15 cellular contexts compared by ENCODE assay signal in the genomic region with DNA sequence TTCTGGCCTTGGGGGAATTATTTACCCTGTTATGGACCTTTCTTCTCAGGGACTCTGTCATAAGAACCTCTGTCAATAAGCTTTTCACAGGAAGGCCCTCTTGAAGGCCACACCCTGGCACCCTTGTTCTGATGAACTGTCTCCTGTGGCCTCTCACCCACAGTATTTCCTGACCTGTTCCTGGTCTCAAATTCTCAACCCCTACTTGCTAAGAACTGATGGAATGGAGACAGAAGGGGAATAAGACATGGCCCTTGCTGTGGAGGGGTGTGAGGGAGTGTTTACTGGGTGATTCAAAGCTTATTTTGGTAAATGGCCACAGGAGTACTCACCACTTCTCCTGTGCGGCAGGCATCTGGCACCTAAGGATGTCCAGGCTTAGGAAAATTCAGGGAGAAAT.
DNase-seq lines count a peak whose midpoint lies in the region; ATAC-seq and TF ChIP-seq lines count a peak whose summit lies in the region.
"Had no signal": no experiment of that assay in that cellular context is flagged by ENCODE, and none has a peak within 500 bp of the region (broad histone marks: within the 10 kb centered on the region; RNA-seq: fewer than 3 reads in every experiment).

No MANE protein-coding gene starts in this region.

- H3K36me3 Mint-ChIP-seq in activated T-helper 17 cell treated with anti-CD3 and anti-CD28 coated beads, Interleukin-2, amount 50 U/mL, for 72 hours (ENCODE audit: low read depth), result peaks cover 7% of the 10 kb centered on the region
- peaks cover 0 to 20% (median 0%) of the 10 kb centered on the region in 5 donors for H3K36me3 Mint-ChIP-seq in naive thymus-derived CD4-positive, alpha-beta T cell

- peak overlapping the region; percentile 94 for H3K4me3 Mint-ChIP-seq in activated T-helper 17 cell treated with anti-CD3 and anti-CD28 coated beads, Interleukin-2, amount 50 U/mL, for 72 hours
- peak overlapping the region; percentile 63 to 86 (median 76) for H3K4me3 Mint-ChIP-seq in naive thymus-derived CD4-positive, alpha-beta T cell

- peaks cover 5% of the 10 kb centered on the region for H3K9me3 Mint-ChIP-seq in activated T-helper 17 cell treated with anti-CD3 and anti-CD28 coated beads, Interleukin-2, amount 50 U/mL, for 72 hours
- H3K9me3 Mint-ChIP-seq in naive thymus-derived CD4-positive, alpha-beta T cell, result peaks cover 0 to 4% (median 0%) of the 10 kb centered on the region in 11 donors

- H3K27me3 Mint-ChIP-seq in activated T-helper 17 cell treated with anti-CD3 and anti-CD28 coated beads, Interleukin-2, amount 50 U/mL, for 72 hours, result no peaks in the 10 kb centered on the region
- H3K27me3 Mint-ChIP-seq in naive thymus-derived CD4-positive, alpha-beta T cell, result no peaks in the 10 kb centered on the region

- TF ChIP-seq CTCF in heart right ventricle (IDR thresholded peaks at IDR 0.05), result no peak

- H3K4me1 Mint-ChIP-seq in activated T-helper 17 cell treated with anti-CD3 and anti-CD28 coated beads, Interleukin-2, amount 50 U/mL, for 72 hours, result peaks cover 85% of the 10 kb centered on the region
- peaks cover 56 to 100% (median 98%) of the 10 kb centered on the region in 7 donors for H3K4me1 Mint-ChIP-seq in naive thymus-derived CD4-positive, alpha-beta T cell

- peak; percentile 21 for DNase-seq in DMS53 (lab: John Stamatoyannopoulos, UW)
- DNase-seq in DMS53 treated with DMSO at 0.1 percent for 48 hours (lab: John Stamatoyannopoulos, UW; ENCODE audit: unreplicated experiment), result no peak
- peak in 1 of 9 donors; percentile 50 for DNase-seq in naive thymus-derived CD4-positive, alpha-beta T cell
- no peak for DNase-seq in putamen (ENCODE audit: low spot score)
- DNase-seq in NCI-H2081 treated with DMSO at 0.1 percent for 48 hours (lab: John Stamatoyannopoulos, UW), result no peak
- no peak for DNase-seq in heart right ventricle
- DNase-seq: 8988T, HCEC 1CT, NCI-H2081, sigmoid colon, WERI-Rb-1 had no signal

- no peaks in the 10 kb centered on the region for H3K27me3 ChIP-seq in naive thymus-derived CD4-positive, alpha-beta T cell (ENCODE audit: control insufficient read depth in 2 of 2, insufficient read depth in 2 of 2, low read length in 2 of 2)
- peaks cover 0 to 12% (median 0%) of the 10 kb centered on the region in 7 donors for H3K27me3 ChIP-seq in heart right ventricle
- H3K27me3 ChIP-seq: sigmoid colon had no signal

- WGBS in heart right ventricle, 2 donors, result 87 to 100% methylated on average over 1 of the region's 1 CpG

- H3K36me3 ChIP-seq in KOPT-K1 (ENCODE audit: insufficient read depth, low read length), result no peaks in the 10 kb centered on the region
- H3K36me3 ChIP-seq in naive thymus-derived CD4-positive, alpha-beta T cell (ENCODE audit: control insufficient read depth in 2 of 3, insufficient read depth in 3 of 3, low read length in 3 of 3), result no peaks in the 10 kb centered on the region
- H3K36me3 ChIP-seq in heart right ventricle, result no peaks in the 10 kb centered on the region
- H3K36me3 ChIP-seq: sigmoid colon, WERI-Rb-1 had no signal

- intact Hi-C loops in naive thymus-derived CD4-positive, alpha-beta T cell (cut with micrococcal nuclease), result loop anchor here (1.0 to 10.0 kb wide), 15 partner anchors 9 to 1083 kb away; partner anchors contain the start of gene BCL11B (in 2 of the 2)
- intact Hi-C loops in heart right ventricle (cut with DNase I), result loop anchor here in 1 of 10 donors (1.0 kb wide), 1 partner anchor 31 kb away; no protein-coding TSS in a partner anchor

- CTCF ChIA-PET in naive thymus-derived CD4-positive, alpha-beta T cell (lab: Charles Lee), result interaction anchor here (0.6 to 18.0 kb wide), 9 partner anchors 13 to 465 kb away, joined by 3 to 279 read pairs (median 4); no protein-coding TSS in a partner anchor

- H3K4me3 ChIP-seq in naive thymus-derived CD4-positive, alpha-beta T cell (ENCODE audit: low read length), result peak overlapping the region; percentile 48
- peak overlapping the region in 1 of 10 donors; percentile 13 for H3K4me3 ChIP-seq in heart right ventricle
- H3K4me3 ChIP-seq: sigmoid colon had no signal

- POLR2A ChIA-PET in naive thymus-derived CD4-positive, alpha-beta T cell (lab: Charles Lee), result interaction anchor here (0.6 to 25.4 kb wide), 23 partner anchors 10 to 1078 kb away, joined by 3 to 501 read pairs (median 5); partner anchors contain the start of gene BCL11B

- peak overlapping the region; percentile 96 for H3K27ac Mint-ChIP-seq in activated T-helper 17 cell treated with anti-CD3 and anti-CD28 coated beads, Interleukin-2, amount 50 U/mL, for 72 hours
- peak overlapping the region; percentile 92 to 100 (median 98) for H3K27ac Mint-ChIP-seq in naive thymus-derived CD4-positive, alpha-beta T cell

- peak; percentile 65 for ATAC-seq in activated T-helper 17 cell treated with anti-CD3 and anti-CD28 coated beads, Interleukin-2, amount 50 U/mL, for 72 hours (replicated peaks)
- peak; percentile 40 for ATAC-seq in naive thymus-derived CD4-positive, alpha-beta T cell
- ATAC-seq in heart right ventricle, result no peak
- ATAC-seq: SK-N-SH treated with all-trans-retinoic acid at 6 μM for 48 hours had no signal

- H3K27ac ChIP-seq in KOPT-K1 (ENCODE audit: low read depth, low read length, poor library complexity, severe bottlenecking), result peak overlapping the region; percentile 100
- H3K27ac ChIP-seq in naive thymus-derived CD4-positive, alpha-beta T cell (ENCODE audit: low read depth, low read length), result peak overlapping the region; percentile 80
- H3K27ac ChIP-seq in heart right ventricle, result peak overlapping the region in 1 of 10 donors; percentile 88
- H3K27ac ChIP-seq: HL-60, sigmoid colon, WERI-Rb-1 had no signal

- no peaks in the 10 kb centered on the region for H3K9me3 ChIP-seq in KOPT-K1 (ENCODE audit: insufficient read depth, low read length, poor library complexity, severe bottlenecking)
- H3K9me3 ChIP-seq in naive thymus-derived CD4-positive, alpha-beta T cell (ENCODE audit: control insufficient read depth in 2 of 3, low read length in 3 of 3), result no peaks in the 10 kb centered on the region
- peaks cover 0 to 2% (median 0%) of the 10 kb centered on the region in 11 donors for H3K9me3 ChIP-seq in heart right ventricle
- H3K9me3 ChIP-seq: sigmoid colon had no signal

- H3K4me1 ChIP-seq in naive thymus-derived CD4-positive, alpha-beta T cell (ENCODE audit: control insufficient read depth in 2 of 2, insufficient read depth in 2 of 2, low read length in 2 of 2), result peaks cover 82 to 95% of the 10 kb centered on the region in 2 donors
- peaks cover 0 to 3% (median 0%) of the 10 kb centered on the region in 9 donors for H3K4me1 ChIP-seq in heart right ventricle
- H3K4me1 ChIP-seq: sigmoid colon had no signal

Comparison
In these comparisons a context has a peak if more than half of its experiments do, and no peak if none do; other contexts are left out.
1. ATAC-seq: peak in activated T-helper 17 cell treated with anti-CD3 and anti-CD28 coated beads, Interleukin-2, amount 50 U/mL, for 72 hours (single experiment) and naive thymus-derived CD4-positive, alpha-beta T cell (single experiment); none in heart right ventricle (0 of 8).